In genomic region chr17:1060991-1061390, GRCh38 we compare ENCODE assay signal across 10 cellular contexts.
DNase-seq lines count a peak whose midpoint lies in the region; ATAC-seq and TF ChIP-seq lines count a peak whose summit lies in the region.
"Had no signal": no experiment of that assay in that cellular context is flagged by ENCODE, and none has a peak within 500 bp of the region (broad histone marks: within the 10 kb centered on the region; RNA-seq: fewer than 3 reads in every experiment).

No MANE protein-coding gene starts in this region.

- H3K4me3 ChIP-seq in epithelial cell of esophagus (ENCODE audit: low read length) (no peak overlapping the region), retinal pigment epithelial cell (ENCODE audit: low read length) (no peak overlapping the region)

- POLR2A ChIA-PET in RWPE1 (lab: Yijun Ruan, JAX; ENCODE audit: low non-redundant PET), result no interaction called here

- TF ChIP-seq CTCF in RWPE1 (conservative IDR thresholded peaks at IDR 0.05; ENCODE audit: low read depth), result no peak
- TF ChIP-seq CTCF in epithelial cell of esophagus (IDR thresholded peaks at IDR 0.05; ENCODE audit: insufficient read depth, low read depth, low read length, missing control alignments), result no peak
- TF ChIP-seq CTCF in retinal pigment epithelial cell (conservative IDR thresholded peaks at IDR 0.05; ENCODE audit: low read depth, low read length), result no peak

- H3K27ac ChIP-seq in RWPE1, result peak overlapping the region; percentile 78
- H3K27ac ChIP-seq: HL-60 had no signal

- CTCF ChIA-PET in RWPE1 (lab: Yijun Ruan, JAX), result no interaction called here

- ATAC-seq in HG03442 (IDR thresholded peaks at IDR 0.05; ENCODE audit: unreplicated experiment) (no peak), HG02642 (IDR thresholded peaks at IDR 0.05; ENCODE audit: poor library complexity, unreplicated experiment) (no peak)

- DNase-seq in GOT3 (lab: John Stamatoyannopoulos, UW) (peak; percentile 69), RWPE1 (ENCODE audit: low spot score) (peak; percentile 94), epithelial cell of esophagus (ENCODE audit: low read depth) (peak; percentile 95), retinal pigment epithelial cell (ENCODE audit: low read depth) (peak; percentile 85), inferior parietal cortex (ENCODE audit: extremely low spot score) (no peak), midbrain (lab: John Stamatoyannopoulos, UW) (no peak)
- DNase-seq: activated naive CD8-positive, alpha-beta T cell treated with anti-CD3 and anti-CD28 coated beads, Interleukin-2, amount 10 ng/mL, durations not matched to agents 7 days and 5 days had no signal

Comparison
In these comparisons a context has a peak if more than half of its experiments do, and no peak if none do; other contexts are left out.
1. DNase-seq: peak in GOT3 (single experiment), RWPE1 (single experiment), epithelial cell of esophagus (single experiment) and retinal pigment epithelial cell (single experiment); none in inferior parietal cortex (single experiment) and midbrain (single experiment).